ENCODE assay signal across 1 cellular context in genomic region chr4:185106353-185106752, GRCh38.
TF ChIP-seq lines count a peak whose summit lies in the region.

No MANE protein-coding gene starts in this region.

TF ChIP-seq in WTC11, 78 proteins besides CTCF, POLR2A, EP300 and RAD21 (continued from another document):
- TF ChIP-seq MAX (CRISPR knock-in tag; IDR thresholded peaks at IDR 0.05) (no peak), ZSCAN18 (CRISPR knock-in tag; IDR thresholded peaks at IDR 0.05) (no peak), E2F1 (CRISPR knock-in tag; IDR thresholded peaks at IDR 0.05) (no peak), PRRX2 (CRISPR knock-in tag; IDR thresholded peaks at IDR 0.05) (no peak), PREB (CRISPR knock-in tag; IDR thresholded peaks at IDR 0.05; ENCODE audit: borderline replicate concordance) (no peak)
